In genomic region chr7:17611611-17612010, GRCh38 we compare ENCODE assay signal across 30 cellular contexts.
"Had no signal": no experiment of that assay in that cellular context is flagged by ENCODE, and none has a peak within 500 bp of the region (broad histone marks: within the 10 kb centered on the region; RNA-seq: fewer than 3 reads in every experiment).

No MANE protein-coding gene starts in this region.

- H3K9me3 ChIP-seq: adrenal gland had no signal

- H3K27me3 Mint-ChIP-seq: activated B cell treated with CpG ODN at 0.5 μM for 24 hours; activated CD4-positive, alpha-beta memory T cell treated with anti-CD3 and anti-CD28 coated beads for 36 hours had no signal

- H3K4me3 Mint-ChIP-seq: activated B cell treated with CpG ODN at 0.5 μM for 24 hours; activated CD4-positive, alpha-beta memory T cell treated with anti-CD3 and anti-CD28 coated beads for 36 hours; activated naive CD4-positive, alpha-beta T cell treated with anti-CD3 and anti-CD28 coated beads for 36 hours; activated T-cell treated with anti-CD3 and anti-CD28 coated beads, Interleukin-2, amount 50 U/mL, for 4 hours; activated T-helper 1 cell treated with anti-CD3 and anti-CD28 coated beads, Interleukin-12 subunit alpha, Interleukin-12 subunit beta, Interleukin-2, Interleukin-4 antibody, amounts not matched to agents 30 ng/mL and 10 ng/mL and 1 ng/mL, durations not matched to agents 14 hours and 24 hours and 36 hours had no signal

- DNase-seq: activated B cell treated with CpG ODN at 0.5 μM for 24 hours; activated CD4-positive, alpha-beta memory T cell treated with anti-CD3 and anti-CD28 coated beads for 36 hours; activated CD4-positive, alpha-beta T cell treated with anti-CD3 and anti-CD28 coated beads for 4 hours; activated CD4-positive, alpha-beta T cell treated with anti-CD3 and anti-CD28 coated beads, Interleukin-2, amount 50 U/mL, for 1 hour; activated CD4-positive, CD25-positive, alpha-beta regulatory T cell treated with anti-CD3 and anti-CD28 coated beads, Interleukin-2, amount 50 U/mL, for 72 hours; activated CD8-positive, alpha-beta memory T cell treated with anti-CD3 and anti-CD28 coated beads, Interleukin-2, amount 50 U/mL, for 4 hours; activated gamma-delta T cell treated with Interleukin-2 at 50 U/mL for 16 hours; activated naive CD4-positive, alpha-beta T cell treated with anti-CD3 and anti-CD28 coated beads for 36 hours; activated T-cell treated with anti-CD3 and anti-CD28 coated beads for 4 hours; activated T-cell treated with anti-CD3 and anti-CD28 coated beads, Interleukin-2, amount 50 U/mL, for 4 hours; adrenal gland; anterior cingulate cortex; NCI-H1092 treated with DMSO at 0.1 percent for 48 hours; NCI-H1417 treated with DMSO at 0.1 percent for 48 hours; NCI-H1930; NCI-H2081 treated with DMSO at 0.1 percent for 48 hours; NCI-H345; NCI-H524 treated with DMSO at 0.1 percent for 48 hours; PC-9; SW 1271; T-helper 1 cell; T-helper 2 cell; T-helper 9 cell had no signal

- H3K9me3 Mint-ChIP-seq: activated CD4-positive, alpha-beta memory T cell treated with anti-CD3 and anti-CD28 coated beads for 36 hours; activated naive CD4-positive, alpha-beta T cell treated with anti-CD3 and anti-CD28 coated beads for 36 hours; activated T-cell treated with anti-CD3 and anti-CD28 coated beads, Interleukin-2, amount 50 U/mL, for 4 hours; activated T-helper 1 cell treated with anti-CD3 and anti-CD28 coated beads, Interleukin-12 subunit alpha, Interleukin-12 subunit beta, Interleukin-2, Interleukin-4 antibody, amounts not matched to agents 30 ng/mL and 10 ng/mL and 1 ng/mL, durations not matched to agents 14 hours and 24 hours and 36 hours had no signal

- H3K27ac ChIP-seq: adrenal gland, cardiac muscle cell, PC-9, RWPE1, VCaP had no signal

- H3K36me3 ChIP-seq: adrenal gland, cardiac muscle cell had no signal

- H2AFZ ChIP-seq: PC-9 had no signal

- H3K4me1 Mint-ChIP-seq: activated B cell treated with CpG ODN at 0.5 μM for 24 hours had no signal

- H3K27me3 ChIP-seq: adrenal gland, cardiac muscle cell had no signal

- H3K27ac Mint-ChIP-seq: activated B cell treated with CpG ODN at 0.5 μM for 24 hours; activated CD4-positive, alpha-beta memory T cell treated with anti-CD3 and anti-CD28 coated beads for 36 hours; activated naive CD4-positive, alpha-beta T cell treated with anti-CD3 and anti-CD28 coated beads for 36 hours; activated naive CD4-positive, alpha-beta T cell treated with anti-CD3 and anti-CD28 coated beads, Interleukin-2, amount 50 U/mL, for 72 hours; activated T-helper 1 cell treated with anti-CD3 and anti-CD28 coated beads, Interleukin-12 subunit alpha, Interleukin-12 subunit beta, Interleukin-2, Interleukin-4 antibody, amounts not matched to agents 30 ng/mL and 10 ng/mL and 1 ng/mL, durations not matched to agents 14 hours and 24 hours and 36 hours had no signal

- H3K36me3 Mint-ChIP-seq: activated CD4-positive, alpha-beta memory T cell treated with anti-CD3 and anti-CD28 coated beads for 36 hours; activated naive CD4-positive, alpha-beta T cell treated with anti-CD3 and anti-CD28 coated beads, Interleukin-2, amount 50 U/mL, for 72 hours had no signal

- ATAC-seq: activated naive CD4-positive, alpha-beta T cell treated with anti-CD3 and anti-CD28 coated beads, Interleukin-2, amount 50 U/mL, for 72 hours; activated T-cell treated with anti-CD3 and anti-CD28 coated beads, Interleukin-2, amount 50 U/mL, for 4 hours; K562; Right ventricle myocardium inferior had no signal

- H3K4me2 ChIP-seq: PC-9 had no signal

- H3K4me3 ChIP-seq: adrenal gland, cardiac muscle cell, K562, PC-9 had no signal
